Comparison of ENCODE assay signal across 8 cellular contexts in genomic region chr17:38465420-38466345, GRCh38. TPM values are rescaled to one million over a fixed set of nuclear protein-coding genes. Genes with fewer than 3 reads are reported as not detected.
DNase-seq lines count a peak whose midpoint lies in the region; ATAC-seq and TF ChIP-seq lines count a peak whose summit lies in the region.

No MANE protein-coding gene starts in this region.

- DNase-seq in T1000 (lab: John Stamatoyannopoulos, UW) (peak; percentile 67), foreskin keratinocyte (no peak), posterior vena cava (ENCODE audit: low spot score) (peak; percentile 94), HPDE6-E6E7 (ENCODE audit: extremely low spot score) (no peak), NCI-H526 (lab: John Stamatoyannopoulos, UW) (no peak), medulla oblongata (ENCODE audit: extremely low spot score) (no peak)

- TF ChIP-seq CTCF in C4-2B (conservative IDR thresholded peaks at IDR 0.05), result no peak
- no peak for TF ChIP-seq CTCF in foreskin keratinocyte (conservative IDR thresholded peaks at IDR 0.05)

- no peaks in the 10 kb centered on the region for H3K27me3 ChIP-seq in foreskin keratinocyte

- intact Hi-C loops in posterior vena cava (cut with DNase I), result no loop called here

- peaks cover 10% of the 10 kb centered on the region for H3K4me1 ChIP-seq in foreskin keratinocyte

- H3K27ac ChIP-seq in C4-2B (peak overlapping the region; percentile 28; the same call in 1 of the 2 replicates), foreskin keratinocyte (peak overlapping the region; percentile 92)

- peak; percentile 41 for ATAC-seq in foreskin keratinocyte
- no peak for ATAC-seq in HG03159 (IDR thresholded peaks at IDR 0.05; ENCODE audit: unreplicated experiment)

RNA-seq across cellular contexts. Expression of gene ARHGAP23, which starts 37.4 kb away (rescaled TPM):
- total RNA-seq in foreskin keratinocyte (46.2 and 49.4 TPM in 2 replicates), posterior vena cava (10 to 100 TPM; 72.9 to 90.4 TPM)
- 21.7 and 25.9 TPM in 2 replicates for polyA plus RNA-seq in foreskin keratinocyte

Comparison
In these comparisons a context has a peak if more than half of its experiments do, and no peak if none do; other contexts are left out.
1. DNase-seq: peak in T1000 (single experiment) and posterior vena cava (single experiment); none in foreskin keratinocyte (0 of 2), HPDE6-E6E7 (single experiment), NCI-H526 (0 of 2) and medulla oblongata (single experiment).